10 cellular contexts compared by ENCODE assay signal in genomic region chr10:72330059-72330426, GRCh38. TPM values are rescaled to one million over a fixed set of nuclear protein-coding genes. Genes with fewer than 3 reads are reported as not detected.
DNase-seq lines count a peak whose midpoint lies in the region; ATAC-seq, FAIRE-seq and TF ChIP-seq lines count a peak whose summit lies in the region.
"Had no signal": no experiment of that assay in that cellular context is flagged by ENCODE, and none has a peak within 500 bp of the region (broad histone marks: within the 10 kb centered on the region; RNA-seq: fewer than 3 reads in every experiment).

No MANE protein-coding gene starts in this region.

- H3K4me1 ChIP-seq in A549 (peaks cover 67% of the 10 kb centered on the region), Karpas-422 (ENCODE audit: low read length) (peaks cover 77% of the 10 kb centered on the region), body of pancreas (peaks cover 93% of the 10 kb centered on the region)

- CTCF ChIA-PET in A549 (lab: Yijun Ruan, JAX): interaction anchor here (0.9 to 6.3 kb wide), 10 partner anchors 9 to 374 kb away, joined by 3 to 89 read pairs (median 14); partner anchors contain the start of gene DDIT4

- H3K9me2 ChIP-seq in Karpas-422 (replicated peaks; ENCODE audit: insufficient read depth, low read length): no peaks in the 10 kb centered on the region

- WGBS in A549 (ENCODE audit: missing lambda C conversion rate): 89% methylated on average over 2 of the region's 2 CpGs
- WGBS in body of pancreas, 2 donors: 45 to 47% methylated on average over 2 of the region's 2 CpGs

- POLR2A ChIA-PET in A549 (lab: Yijun Ruan, JAX): interaction anchor here (1.8 to 3.0 kb wide), 4 partner anchors 9 to 57 kb away, joined by 9 to 18 read pairs (median 12); partner anchors contain the start of gene DDIT4

- no peak for FAIRE-seq in A549 (lab: Jason Lieb, UNC)

- no peaks in the 10 kb centered on the region for H3K27me3 Mint-ChIP-seq in natural killer cell treated with Interleukin-12 subunit alpha and Interleukin-12 subunit beta and Interleukin-15 and Interleukin-18, amount 100 ng/mL, for 72 hours

- H3K27ac Mint-ChIP-seq in natural killer cell treated with Interleukin-12 subunit alpha and Interleukin-12 subunit beta and Interleukin-15 and Interleukin-18, amount 100 ng/mL, for 72 hours: peak overlapping the region; percentile 92

- no peak for TF ChIP-seq CTCF in A549 (IDR thresholded peaks at IDR 0.05)
- no peak for TF ChIP-seq CTCF in body of pancreas (IDR thresholded peaks at IDR 0.05)

- ATAC-seq in A549 (no peak), body of pancreas (no peak), GM18909 (IDR thresholded peaks at IDR 0.05; ENCODE audit: poor library complexity, unreplicated experiment) (no peak), HG03342 (IDR thresholded peaks at IDR 0.05; ENCODE audit: unreplicated experiment) (no peak), HG03457 (IDR thresholded peaks at IDR 0.05; ENCODE audit: unreplicated experiment) (no peak)
- no peak for ATAC-seq in natural killer cell treated with Interleukin-12 subunit alpha and Interleukin-12 subunit beta and Interleukin-15 and Interleukin-18, amount 100 ng/mL, for 72 hours

- H3K4me2 ChIP-seq in A549 (no peak overlapping the region; the same call in 2 of the 3 replicates), Karpas-422 (ENCODE audit: low read depth, low read length, poor library complexity, severe bottlenecking) (peak overlapping the region; percentile 71)

- TF ChIP-seq POLR2A in A549 (IDR thresholded peaks at IDR 0.05; ENCODE audit: low read length) (no peak), body of pancreas (IDR thresholded peaks at IDR 0.05) (no peak)

- H3K4me3 ChIP-seq in A549 (no peak overlapping the region), Karpas-422 (ENCODE audit: low read length) (peak overlapping the region; percentile 61), body of pancreas (no peak overlapping the region)
- H3K4me3 ChIP-seq: coronary artery had no signal

- intact Hi-C loops in body of pancreas (cut with DNase I): no loop called here

- peaks cover 66 to 67% of the 10 kb centered on the region in 2 donors for H3K4me1 Mint-ChIP-seq in natural killer cell treated with Interleukin-12 subunit alpha and Interleukin-12 subunit beta and Interleukin-15 and Interleukin-18, amount 100 ng/mL, for 72 hours (ENCODE audit: low read depth in 2 of 2)

- H3K36me3 ChIP-seq in Karpas-422 (ENCODE audit: insufficient read depth, low read length) (peaks cover 3% of the 10 kb centered on the region; the same call in 1 of the 2 replicates), body of pancreas (replicated peaks in 1 of 2; ENCODE audit: insufficient read depth in 1 of 2, low read depth in 2 of 2) (no peaks in the 10 kb centered on the region)

- no peaks in the 10 kb centered on the region for H3K79me2 ChIP-seq in Karpas-422 (ENCODE audit: low read length)

- TF ChIP-seq EP300 in A549 (IDR thresholded peaks at IDR 0.05): no peak

- no peaks in the 10 kb centered on the region for H3K9me3 Mint-ChIP-seq in natural killer cell treated with Interleukin-12 subunit alpha and Interleukin-12 subunit beta and Interleukin-15 and Interleukin-18, amount 100 ng/mL, for 72 hours

- H3K27me3 ChIP-seq in Karpas-422 (ENCODE audit: low read length) (no peaks in the 10 kb centered on the region), body of pancreas (no peaks in the 10 kb centered on the region)

- peak overlapping the region; percentile 47 for H3K4me3 Mint-ChIP-seq in natural killer cell treated with Interleukin-12 subunit alpha and Interleukin-12 subunit beta and Interleukin-15 and Interleukin-18, amount 100 ng/mL, for 72 hours

- no peak overlapping the region for H2AFZ ChIP-seq in Karpas-422 (ENCODE audit: low read length)

- no peak for DNase-seq in A549 (ENCODE audit: low read depth in 1 of 2, low spot score in 1 of 2)
- DNase-seq in Karpas-422: no peak
- no peak for DNase-seq in body of pancreas
- no peak for DNase-seq in natural killer cell treated with Interleukin-12 subunit alpha and Interleukin-12 subunit beta and Interleukin-15 and Interleukin-18, amount 100 ng/mL, for 72 hours (ENCODE audit: low spot score)
- DNase-seq in HT-29 (ENCODE audit: low spot score): no peak
- DNase-seq: NCI-H345 had no signal

- peak overlapping the region; percentile 89 to 93 for H3K27ac ChIP-seq in A549
- H3K27ac ChIP-seq in Karpas-422 (ENCODE audit: low read length): peak overlapping the region; percentile 98
- peak overlapping the region; percentile 82 to 99 (median 92) for H3K27ac ChIP-seq in body of pancreas

- H3K36me3 Mint-ChIP-seq in natural killer cell treated with Interleukin-12 subunit alpha and Interleukin-12 subunit beta and Interleukin-15 and Interleukin-18, amount 100 ng/mL, for 72 hours: peaks cover 4% of the 10 kb centered on the region

- H3K9ac ChIP-seq in Karpas-422 (ENCODE audit: low read length): peak overlapping the region; percentile 84

- H3K9me3 ChIP-seq in A549 (no peaks in the 10 kb centered on the region), Karpas-422 (ENCODE audit: low read length) (no peaks in the 10 kb centered on the region), body of pancreas (no peaks in the 10 kb centered on the region)

- no peaks in the 10 kb centered on the region for H4K20me1 ChIP-seq in Karpas-422 (ENCODE audit: insufficient read depth, low read depth, low read length)

- no peak for TF ChIP-seq RAD21 in A549 (conservative IDR thresholded peaks at IDR 0.05 in 1 of 2, IDR thresholded peaks at IDR 0.05 in 1 of 2)

TF ChIP-seq in A549, 52 proteins besides CTCF, POLR2A, EP300 and RAD21:
- TF ChIP-seq PBX3 (IDR thresholded peaks at IDR 0.05) (no peak), HDAC2 (IDR thresholded peaks at IDR 0.05) (no peak), KDM1A (IDR thresholded peaks at IDR 0.05; ENCODE audit: low read depth) (peak; percentile 80)

RNA-seq across cellular contexts. Expression of gene DNAJB12, which starts 24.7 kb away (rescaled TPM):
- polyA plus RNA-seq in A549 (2011; rRNA removed) (21.5 and 24.4 TPM in 2 replicates), A549 (2017; fragmentation: RNase III; extraction: RNeasy Plus Mini Kit Qiagen cat#74134 plus additional on column Dnase treatment) (26.1 to 28.5 TPM (median 26.7 TPM) in 3 replicates)
- polyA plus RNA-seq in A549 (2012; cell fraction: cytosol; rRNA removed): 26.6 and 31.3 TPM in 2 replicates
- polyA plus RNA-seq in A549 (2012; cell fraction: nucleus; rRNA removed): 46.2 and 51.4 TPM in 2 replicates
- 31.6 and 32.2 TPM in 2 replicates for polyA minus RNA-seq in A549 (2011; rRNA and poly(A)+ RNA removed)
- 36.1 and 37.4 TPM in 2 replicates for total RNA-seq in Karpas-422 (2014; rRNA removed; shearing (Covaris generic); ENCODE audit: low replicate concordance)
- total RNA-seq in body of pancreas: 10 to 100 TPM; 19.2 to 24.1 TPM
- 10 to 100 TPM; 39.5 to 39.7 TPM for total RNA-seq in natural killer cell treated with Interleukin-12 subunit alpha and Interleukin-12 subunit beta and Interleukin-15 and Interleukin-18, amount 100 ng/mL, for 72 hours
- total RNA-seq in HT-29 (2014; rRNA removed; shearing (Covaris generic)): 54.4 and 58.1 TPM in 2 replicates

RNA-seq across cellular contexts. Expression of gene DDIT4, which starts 56.3 kb away (rescaled TPM):
- 329 and 392 TPM in 2 replicates for polyA plus RNA-seq in A549 (2011; rRNA removed)
- polyA plus RNA-seq in A549 (2012; cell fraction: cytosol; rRNA removed): 189 and 275 TPM in 2 replicates
- polyA plus RNA-seq in A549 (2012; cell fraction: nucleus; rRNA removed): 368 and 387 TPM in 2 replicates
- polyA plus RNA-seq in A549 (2017; fragmentation: RNase III; extraction: RNeasy Plus Mini Kit Qiagen cat#74134 plus additional on column Dnase treatment): 188 to 239 TPM (median 238 TPM) in 3 replicates
- 299 and 339 TPM in 2 replicates for polyA minus RNA-seq in A549 (2011; rRNA and poly(A)+ RNA removed)
- 331 and 583 TPM in 2 replicates for total RNA-seq in Karpas-422 (2014; rRNA removed; shearing (Covaris generic); ENCODE audit: low replicate concordance)
- total RNA-seq in body of pancreas: 100 to 1,000 TPM; 238 to 269 TPM
- total RNA-seq in natural killer cell treated with Interleukin-12 subunit alpha and Interleukin-12 subunit beta and Interleukin-15 and Interleukin-18, amount 100 ng/mL, for 72 hours: 100 to 1,000 TPM; 189 to 207 TPM
- 88.4 and 107 TPM in 2 replicates for total RNA-seq in HT-29 (2014; rRNA removed; shearing (Covaris generic))
